In the genomic region with DNA sequence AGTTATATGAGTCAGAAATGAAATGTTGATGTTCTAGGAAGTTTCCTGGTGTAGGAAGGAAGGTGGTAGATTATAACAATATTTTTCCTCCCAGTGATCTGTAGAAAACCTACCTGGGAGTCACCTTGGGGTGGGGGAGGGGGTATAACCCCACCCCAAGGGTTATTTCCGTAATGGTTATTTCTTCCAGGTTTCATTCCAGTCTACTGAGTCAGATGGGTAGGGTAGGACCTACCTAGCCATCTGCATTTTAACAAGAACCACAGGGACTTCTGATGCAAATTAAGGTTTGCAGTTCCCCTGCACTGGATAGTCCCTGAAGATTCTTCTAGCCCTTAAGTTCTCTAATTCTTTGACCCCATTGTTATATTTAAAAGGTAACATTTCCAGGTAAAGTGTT, we compare ENCODE assay signal across 13 cellular contexts.
DNase-seq lines count a peak whose midpoint lies in the region; ATAC-seq and TF ChIP-seq lines count a peak whose summit lies in the region.
"Had no signal": no experiment of that assay in that cellular context is flagged by ENCODE, and none has a peak within 500 bp of the region (broad histone marks: within the 10 kb centered on the region; RNA-seq: fewer than 3 reads in every experiment).

No MANE protein-coding gene starts in this region.

- peak overlapping the region; percentile 39; the same call in 1 of the 2 replicates for H3K27ac ChIP-seq in HUES6 (ENCODE audit: low read depth, low read length)
- peak overlapping the region; percentile 17 for H3K27ac ChIP-seq in RWPE2 (ENCODE audit: poor library complexity, severe bottlenecking)
- peak overlapping the region; percentile 35 for H3K27ac ChIP-seq in epithelial cell of prostate

- no peaks in the 10 kb centered on the region for H3K36me3 ChIP-seq in HUES6 (ENCODE audit: control insufficient read depth, insufficient read depth, low read length)
- H3K36me3 ChIP-seq in RWPE2 (ENCODE audit: low read depth) = no peaks in the 10 kb centered on the region

- no peak for TF ChIP-seq CTCF in RWPE2 (IDR thresholded peaks at IDR 0.05; ENCODE audit: poor library complexity, severe bottlenecking)

- no peaks in the 10 kb centered on the region for H3K27me3 ChIP-seq in HUES6 (ENCODE audit: control insufficient read depth, insufficient read depth, low read length)
- H3K27me3 ChIP-seq in RWPE2 (ENCODE audit: insufficient read depth, poor library complexity, severe bottlenecking) = no peaks in the 10 kb centered on the region

- ATAC-seq in RWPE2 (ENCODE audit: low read depth) (no peak), HG02588 (IDR thresholded peaks at IDR 0.05; ENCODE audit: unreplicated experiment) (no peak)
- ATAC-seq: CD8-positive, alpha-beta T cell had no signal

- no peak overlapping the region for H3K4me3 ChIP-seq in HUES6 (ENCODE audit: low read depth, low read length)
- H3K4me3 ChIP-seq in RWPE2 (ENCODE audit: severe bottlenecking) = no peak overlapping the region

- no peak for DNase-seq in RWPE2 (ENCODE audit: low spot score)
- DNase-seq in epithelial cell of prostate (ENCODE audit: low read depth, low spot score) = no peak
- peak; percentile 51 for DNase-seq in kidney tubule cell (ENCODE audit: low spot score)
- DNase-seq in central memory CD4-positive, alpha-beta T cell = no peak
- DNase-seq in activated CD4-positive, alpha-beta T cell treated with anti-CD3 and anti-CD28 coated beads for 48 hours = no peak
- DNase-seq in NCI-H82 (lab: John Stamatoyannopoulos, UW) = no peak
- DNase-seq: CD8-positive, alpha-beta T cell; COR-L47; DND-41; GF-D8; HCEC 1CT had no signal

- H3K9me3 ChIP-seq in HUES6 (ENCODE audit: control insufficient read depth, insufficient read depth, low read depth, low read length) (no peaks in the 10 kb centered on the region; the same call in 1 of the 2 replicates), RWPE2 (ENCODE audit: severe bottlenecking) (no peaks in the 10 kb centered on the region)

- H3K4me1 ChIP-seq in HUES6 (ENCODE audit: control insufficient read depth, insufficient read depth, low read length) = peaks cover 14% of the 10 kb centered on the region
- H3K4me1 ChIP-seq in RWPE2 (ENCODE audit: insufficient read depth, poor library complexity, severe bottlenecking) = peaks cover 22% of the 10 kb centered on the region

- no peak overlapping the region for H3K9ac ChIP-seq in HUES6 (ENCODE audit: low read length)
